ENCODE assay signal across 9 cellular contexts in the genomic region with DNA sequence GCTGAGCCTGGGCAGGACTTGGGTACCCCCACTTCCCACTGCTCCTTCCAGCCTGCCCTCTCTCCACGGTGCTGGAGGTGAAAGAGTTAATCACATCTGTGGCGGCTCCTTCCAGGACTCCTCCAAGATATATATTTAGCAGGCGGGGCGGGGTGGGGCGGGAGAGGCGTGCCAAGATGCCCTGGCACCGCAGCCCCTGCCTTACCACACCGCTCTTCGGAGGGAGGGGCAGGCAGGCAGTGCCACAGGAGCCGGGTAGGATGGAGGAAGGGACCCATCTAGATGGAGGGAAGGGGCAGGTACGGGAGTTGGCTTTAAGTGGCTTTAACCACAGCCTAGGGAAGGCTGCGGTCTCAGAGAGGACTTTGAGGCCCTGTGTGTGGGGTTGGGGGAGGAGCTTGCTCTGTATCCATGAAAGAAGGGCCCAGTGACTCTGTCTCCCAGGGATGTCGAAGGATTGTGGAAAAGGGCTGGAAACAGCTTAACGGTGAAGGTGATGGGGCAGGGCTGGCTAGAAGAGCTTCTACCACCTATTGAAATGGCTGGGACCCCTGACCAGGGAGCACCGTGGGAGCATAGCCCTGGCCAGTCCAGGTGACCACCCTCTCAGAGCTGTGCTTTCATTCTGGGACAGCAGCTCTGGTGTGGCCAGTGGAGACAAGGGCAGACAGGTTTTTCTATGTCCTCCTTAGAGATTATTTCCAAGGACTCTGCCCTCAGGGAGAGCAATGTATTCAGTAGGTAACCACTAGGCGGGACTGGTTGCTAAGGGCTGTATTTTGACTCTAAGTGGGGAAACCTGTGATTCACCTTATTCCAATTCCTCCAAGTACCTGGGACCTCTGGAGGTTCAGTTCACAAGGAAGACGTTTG. TPM values are rescaled to one million over a fixed set of nuclear protein-coding genes. Genes with fewer than 3 reads are reported as not detected.
DNase-seq lines count a peak whose midpoint lies in the region; ATAC-seq and TF ChIP-seq lines count a peak whose summit lies in the region.
"Had no signal": no experiment of that assay in that cellular context is flagged by ENCODE, and none has a peak within 500 bp of the region (broad histone marks: within the 10 kb centered on the region; RNA-seq: fewer than 3 reads in every experiment).

No MANE protein-coding gene starts in this region.

- DNase-seq in DMS53 (lab: John Stamatoyannopoulos, UW) (peak; percentile 75), NCI-H2107 (lab: John Stamatoyannopoulos, UW) (peak; percentile 77), epithelial cell of esophagus (ENCODE audit: low read depth) (peak; percentile 48), omental fat pad (ENCODE audit: low spot score) (no peak), NCI-H446 treated with DMSO at 0.1 percent for 48 hours (lab: John Stamatoyannopoulos, UW) (no peak), iPS-NIHi7 (ENCODE audit: extremely low spot score) (no peak), hippocampal formation (lab: John Stamatoyannopoulos, UW) (no peak), NCI-H1930 (lab: John Stamatoyannopoulos, UW) (no peak)

- TF ChIP-seq CTCF in epithelial cell of esophagus (IDR thresholded peaks at IDR 0.05; ENCODE audit: insufficient read depth, low read depth, low read length, missing control alignments) (peak; percentile 37), omental fat pad (IDR thresholded peaks at IDR 0.05) (no peak)

- no peak overlapping the region for H3K4me3 ChIP-seq in epithelial cell of esophagus (ENCODE audit: low read length)

- peak; percentile 41 for ATAC-seq in omental fat pad (ENCODE audit: low FRiP score)

RNA-seq across cellular contexts. Expression of gene GPR142, which starts 13.0 kb away (rescaled TPM):
- not detected for total RNA-seq in omental fat pad
- total RNA-seq: pulmonary artery endothelial cell had no signal

RNA-seq across cellular contexts. Expression of gene BTBD17, which starts 18.7 kb away (rescaled TPM):
- total RNA-seq in omental fat pad: under 1 TPM in 1 of 4 donors, not detected in 3; 0.36 TPM
- total RNA-seq: pulmonary artery endothelial cell had no signal

RNA-seq across cellular contexts. Expression of gene GPRC5C, which starts 51.6 kb away (rescaled TPM):
- total RNA-seq in omental fat pad: 10 to 100 TPM; 11.5 to 29.0 (median 16.0) TPM
- total RNA-seq: pulmonary artery endothelial cell had no signal

RNA-seq across cellular contexts. Expression of gene KIF19, which starts 54.3 kb away (rescaled TPM):
- 1 to 10 TPM in 2 of 4 donors, under 1 TPM in 2; 0.72 to 2.4 (median 1.4) TPM for total RNA-seq in omental fat pad

Comparison
In these comparisons a context has a peak if more than half of its experiments do, and no peak if none do; other contexts are left out.
1. DNase-seq: peak in DMS53 (single experiment), NCI-H2107 (single experiment) and epithelial cell of esophagus (single experiment); none in omental fat pad (single experiment), NCI-H446 treated with DMSO at 0.1 percent for 48 hours (single experiment), iPS-NIHi7 (single experiment), hippocampal formation (0 of 2) and NCI-H1930 (0 of 2).